8 cellular contexts compared by ENCODE assay signal in genomic region chr7:129368389-129368986, GRCh38.
A peak's percentile ranks its signal among the peaks of the same experiment; 100 is the strongest.
DNase-seq lines count a peak whose midpoint lies in the region; ATAC-seq and TF ChIP-seq lines count a peak whose summit lies in the region.

No MANE protein-coding gene starts in this region.

- H3K36me3 ChIP-seq in BLaER1 treated with 17β-estradiol and CSF1 and Interleukin-3, amounts not matched to agents 10 nM and 100 nM: no peaks in the 10 kb centered on the region
- no peaks in the 10 kb centered on the region for H3K36me3 ChIP-seq in hepatocyte (replicated peaks; ENCODE audit: insufficient read depth, low read depth)

- H3K4me3 ChIP-seq in BLaER1 treated with 17β-estradiol and CSF1 and Interleukin-3, amounts not matched to agents 10 nM and 100 nM: no peak overlapping the region
- no peak overlapping the region for H3K4me3 ChIP-seq in hepatocyte

- H3K27ac ChIP-seq in BLaER1 treated with 17β-estradiol and CSF1 and Interleukin-3, amounts not matched to agents 10 nM and 100 nM: peak overlapping the region in 4 of 11 experiments; percentile 5 to 39 (median 18); a peak in 6 of 22 replicates
- H3K27ac ChIP-seq in hepatocyte: peak overlapping the region; percentile 81

- H3K4me1 ChIP-seq in BLaER1 treated with 17β-estradiol and CSF1 and Interleukin-3, amounts not matched to agents 10 nM and 100 nM: peaks cover 19 to 27% (median 24%) of the 10 kb centered on the region in 10 experiments
- no peaks in the 10 kb centered on the region for H3K4me1 ChIP-seq in hepatocyte (ENCODE audit: insufficient read depth)

- peak overlapping the region; percentile 11 to 81 (median 50); a peak in 21 of 22 replicates for H3K4me2 ChIP-seq in BLaER1 treated with 17β-estradiol and CSF1 and Interleukin-3, amounts not matched to agents 10 nM and 100 nM
- peak overlapping the region; percentile 66 for H3K4me2 ChIP-seq in hepatocyte

- TF ChIP-seq CTCF in hepatocyte (IDR thresholded peaks at IDR 0.05; ENCODE audit: poor library complexity): no peak

- H3K9me3 ChIP-seq in BLaER1 treated with 17β-estradiol and CSF1 and Interleukin-3, amounts not matched to agents 10 nM and 100 nM (replicated peaks in 1 of 11): no peaks in the 10 kb centered on the region
- no peaks in the 10 kb centered on the region for H3K9me3 ChIP-seq in hepatocyte (ENCODE audit: low read depth)

- no peak overlapping the region for H2AFZ ChIP-seq in hepatocyte

- no peaks in the 10 kb centered on the region for H3K9me2 ChIP-seq in hepatocyte (replicated peaks; ENCODE audit: insufficient read depth)

- H3K27me3 ChIP-seq in BLaER1 treated with 17β-estradiol and CSF1 and Interleukin-3, amounts not matched to agents 10 nM and 100 nM: no peaks in the 10 kb centered on the region
- H3K27me3 ChIP-seq in hepatocyte: no peaks in the 10 kb centered on the region

- H4K20me1 ChIP-seq in BLaER1 treated with 17β-estradiol and CSF1 and Interleukin-3, amounts not matched to agents 10 nM and 100 nM: peaks cover 0 to 18% (median 9%) of the 10 kb centered on the region in 11 experiments; a peak in 7 of 22 replicates
- no peaks in the 10 kb centered on the region for H4K20me1 ChIP-seq in hepatocyte (ENCODE audit: insufficient read depth, poor library complexity, severe bottlenecking)

- WGBS in hepatocyte (ENCODE audit: low lambda C conversion rate, missing lambda C conversion rate): 54% methylated on average over 7 of the region's 7 CpGs

- DNase-seq in hepatocyte (ENCODE audit: low spot score) (peak; percentile 5), NCI-H146 (lab: John Stamatoyannopoulos, UW) (no peak), inferior parietal cortex (ENCODE audit: extremely low spot score) (no peak)
- no peak for DNase-seq in effector CD8-positive, alpha-beta T cell (lab: John Stamatoyannopoulos, UW)

- ATAC-seq in GM19438 (IDR thresholded peaks at IDR 0.05; ENCODE audit: low read depth, unreplicated experiment) (peak; percentile 42), HG03460 (IDR thresholded peaks at IDR 0.05; ENCODE audit: unreplicated experiment) (peak; percentile 34), GM18519 (IDR thresholded peaks at IDR 0.05; ENCODE audit: low FRiP score, unreplicated experiment) (no peak)

- peaks cover 2% of the 10 kb centered on the region for H3K79me2 ChIP-seq in hepatocyte

- peak overlapping the region in 6 of 11 experiments; percentile 7 to 33 (median 26); a peak in 4 of 22 replicates for H3K9ac ChIP-seq in BLaER1 treated with 17β-estradiol and CSF1 and Interleukin-3, amounts not matched to agents 10 nM and 100 nM
